1 cellular context compared by ENCODE assay signal in genomic region chr16:69330286-69331109, GRCh38.
TF ChIP-seq lines count a peak whose summit lies in the region.

Gene PDF, minus strand, starts transcription at chr16:69330588. Its CDS starts 18 bp downstream, at chr16:69330570.

TF ChIP-seq in K562, 482 proteins besides CTCF, POLR2A, EP300 and RAD21 (continued from another document and continues in another):
- TF ChIP-seq, protein P1, sequence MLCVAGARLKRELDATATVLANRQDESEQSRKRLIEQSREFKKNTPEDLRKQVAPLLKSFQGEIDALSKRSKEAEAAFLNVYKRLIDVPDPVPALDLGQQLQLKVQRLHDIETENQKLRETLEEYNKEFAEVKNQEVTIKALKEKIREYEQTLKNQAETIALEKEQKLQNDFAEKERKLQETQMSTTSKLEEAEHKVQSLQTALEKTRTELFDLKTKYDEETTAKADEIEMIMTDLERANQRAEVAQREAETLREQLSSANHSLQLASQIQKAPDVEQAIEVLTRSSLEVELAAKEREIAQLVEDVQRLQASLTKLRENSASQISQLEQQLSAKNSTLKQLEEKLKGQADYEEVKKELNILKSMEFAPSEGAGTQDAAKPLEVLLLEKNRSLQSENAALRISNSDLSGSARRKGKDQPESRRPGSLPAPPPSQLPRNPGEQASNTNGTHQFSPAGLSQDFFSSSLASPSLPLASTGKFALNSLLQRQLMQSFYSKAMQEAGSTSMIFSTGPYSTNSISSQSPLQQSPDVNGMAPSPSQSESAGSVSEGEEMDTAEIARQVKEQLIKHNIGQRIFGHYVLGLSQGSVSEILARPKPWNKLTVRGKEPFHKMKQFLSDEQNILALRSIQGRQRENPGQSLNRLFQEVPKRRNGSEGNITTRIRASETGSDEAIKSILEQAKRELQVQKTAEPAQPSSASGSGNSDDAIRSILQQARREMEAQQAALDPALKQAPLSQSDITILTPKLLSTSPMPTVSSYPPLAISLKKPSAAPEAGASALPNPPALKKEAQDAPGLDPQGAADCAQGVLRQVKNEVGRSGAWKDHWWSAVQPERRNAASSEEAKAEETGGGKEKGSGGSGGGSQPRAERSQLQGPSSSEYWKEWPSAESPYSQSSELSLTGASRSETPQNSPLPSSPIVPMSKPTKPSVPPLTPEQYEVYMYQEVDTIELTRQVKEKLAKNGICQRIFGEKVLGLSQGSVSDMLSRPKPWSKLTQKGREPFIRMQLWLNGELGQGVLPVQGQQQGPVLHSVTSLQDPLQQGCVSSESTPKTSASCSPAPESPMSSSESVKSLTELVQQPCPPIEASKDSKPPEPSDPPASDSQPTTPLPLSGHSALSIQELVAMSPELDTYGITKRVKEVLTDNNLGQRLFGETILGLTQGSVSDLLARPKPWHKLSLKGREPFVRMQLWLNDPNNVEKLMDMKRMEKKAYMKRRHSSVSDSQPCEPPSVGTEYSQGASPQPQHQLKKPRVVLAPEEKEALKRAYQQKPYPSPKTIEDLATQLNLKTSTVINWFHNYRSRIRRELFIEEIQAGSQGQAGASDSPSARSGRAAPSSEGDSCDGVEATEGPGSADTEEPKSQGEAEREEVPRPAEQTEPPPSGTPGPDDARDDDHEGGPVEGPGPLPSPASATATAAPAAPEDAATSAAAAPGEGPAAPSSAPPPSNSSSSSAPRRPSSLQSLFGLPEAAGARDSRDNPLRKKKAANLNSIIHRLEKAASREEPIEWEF (CRISPR knock-in tag; IDR thresholded peaks at IDR 0.05) = no peak
- TF ChIP-seq HDAC1 (IDR thresholded peaks at IDR 0.05) (peak in 1 of 2 experiments; percentile 74; a peak in 2 of 4 replicates), ZNF174 (CRISPR knock-in tag; IDR thresholded peaks at IDR 0.05) (no peak), PRPF4 (IDR thresholded peaks at IDR 0.05; ENCODE audit: insufficient read depth, low read depth, low read length, poor library complexity, severe bottlenecking) (peak; percentile 46), ZNF518B (CRISPR knock-in tag; IDR thresholded peaks at IDR 0.05) (no peak), POLR2G (IDR thresholded peaks at IDR 0.05; ENCODE audit: low read depth, low read length) (peak; percentile 94), RBFOX2 (IDR thresholded peaks at IDR 0.05; ENCODE audit: low read depth, low read length) (peak; percentile 95), ETV5 (CRISPR knock-in tag; IDR thresholded peaks at IDR 0.05; ENCODE audit: low read depth) (peak; percentile 87; the same call in 1 of the 2 replicates), CBX8 (IDR thresholded peaks at IDR 0.05; ENCODE audit: borderline replicate concordance, extremely low read depth, low read depth, low read length, poor library complexity, severe bottlenecking) (no peak), ZSCAN29 (IDR thresholded peaks at IDR 0.05) (no peak), SPI1 (IDR thresholded peaks at IDR 0.05; ENCODE audit: borderline replicate concordance, low read depth, low read length) (peak; percentile 53; the same call in 1 of the 2 replicates), CREM (IDR thresholded peaks at IDR 0.05; ENCODE audit: low read depth) (peak; percentile 73), MAX (CRISPR knock-in tag; IDR thresholded peaks at IDR 0.05) (peak; percentile 67; the same call in 1 of the 2 replicates), JUN (IDR thresholded peaks at IDR 0.05; ENCODE audit: borderline replicate concordance, low read depth, low read length) (no peak), JUN (CRISPR knock-in tag; IDR thresholded peaks at IDR 0.05; ENCODE audit: borderline replicate concordance) (0 out of 2 replicates have a peak, but pooled peaks have one; percentile 44), USF2 (CRISPR knock-in tag; IDR thresholded peaks at IDR 0.05) (no peak), ZNF668 (CRISPR knock-in tag; IDR thresholded peaks at IDR 0.05) (no peak), SMARCA4 (IDR thresholded peaks at IDR 0.05) (no peak), E2F3 (CRISPR knock-in tag; IDR thresholded peaks at IDR 0.05) (peak; percentile 72), EGR1 (conservative IDR thresholded peaks at IDR 0.05) (no peak), ZNF408 (CRISPR knock-in tag; IDR thresholded peaks at IDR 0.05; ENCODE audit: low read depth) (no peak), ZFP91 (CRISPR knock-in tag; IDR thresholded peaks at IDR 0.05) (peak; percentile 63; the same call in 1 of the 2 replicates), PBX2 (CRISPR knock-in tag; IDR thresholded peaks at IDR 0.05; ENCODE audit: low read depth) (no peak), PBX2 (tag; conservative IDR thresholded peaks at IDR 0.05; ENCODE audit: low read depth) (no peak), BRD4 (IDR thresholded peaks at IDR 0.05) (no peak)
- TF ChIP-seq, protein P2, sequence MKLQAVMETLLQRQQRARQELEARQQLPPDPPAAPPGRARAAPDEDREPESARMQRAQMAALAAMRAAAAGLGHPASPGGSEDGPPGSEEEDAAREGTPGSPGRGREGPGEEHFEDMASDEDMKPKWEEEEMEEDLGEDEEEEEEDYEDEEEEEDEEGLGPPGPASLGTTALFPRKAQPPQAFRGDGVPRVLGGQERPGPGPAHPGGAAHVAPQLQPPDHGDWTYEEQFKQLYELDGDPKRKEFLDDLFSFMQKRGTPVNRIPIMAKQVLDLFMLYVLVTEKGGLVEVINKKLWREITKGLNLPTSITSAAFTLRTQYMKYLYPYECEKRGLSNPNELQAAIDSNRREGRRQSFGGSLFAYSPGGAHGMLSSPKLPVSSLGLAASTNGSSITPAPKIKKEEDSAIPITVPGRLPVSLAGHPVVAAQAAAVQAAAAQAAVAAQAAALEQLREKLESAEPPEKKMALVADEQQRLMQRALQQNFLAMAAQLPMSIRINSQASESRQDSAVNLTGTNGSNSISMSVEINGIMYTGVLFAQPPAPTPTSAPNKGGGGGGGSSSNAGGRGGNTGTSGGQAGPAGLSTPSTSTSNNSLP (IDR thresholded peaks at IDR 0.05; ENCODE audit: borderline replicate concordance, low read depth, low read length) = no peak
